In the genomic region with DNA sequence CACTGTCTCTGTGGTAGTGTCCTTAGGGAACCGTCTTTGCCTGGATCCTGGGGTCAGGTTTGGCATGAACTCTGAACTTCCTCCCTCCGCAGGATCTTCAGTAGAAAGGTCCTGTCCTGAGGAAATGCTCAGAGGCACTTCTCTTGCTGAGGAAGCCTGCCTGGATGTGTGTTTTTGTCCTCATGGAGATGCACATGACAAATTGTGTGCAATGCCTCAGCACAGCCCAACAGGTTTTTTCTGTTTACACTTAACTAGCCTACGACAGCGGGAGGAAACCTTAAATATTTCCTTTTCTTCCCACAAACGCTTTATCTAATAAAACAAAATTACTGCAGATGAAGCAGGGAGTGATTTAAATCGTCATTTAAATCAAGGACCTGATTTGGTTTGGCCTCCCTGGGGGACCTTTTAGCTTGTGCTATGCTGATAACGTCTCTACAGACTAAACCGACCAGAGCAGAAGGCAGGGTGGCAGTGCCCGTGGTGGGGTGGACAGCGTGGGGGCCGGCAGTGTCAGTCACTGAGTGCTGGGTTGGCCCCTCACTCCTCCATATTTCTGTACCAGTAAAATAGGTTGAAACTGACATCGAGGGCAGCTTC, we compare ENCODE assay signal across 11 cellular contexts. TPM values are rescaled to one million over a fixed set of nuclear protein-coding genes. Genes with fewer than 3 reads are reported as not detected.
DNase-seq lines count a peak whose midpoint lies in the region; ATAC-seq and TF ChIP-seq lines count a peak whose summit lies in the region.
"Had no signal": no experiment of that assay in that cellular context is flagged by ENCODE, and none has a peak within 500 bp of the region (broad histone marks: within the 10 kb centered on the region; RNA-seq: fewer than 3 reads in every experiment).

No MANE protein-coding gene starts in this region.

- peaks cover 25% of the 10 kb centered on the region for H3K4me1 ChIP-seq in body of pancreas
- H3K4me1 ChIP-seq in subcutaneous abdominal adipose tissue (ENCODE audit: control insufficient read depth in 5 of 5, insufficient read depth in 5 of 5, low read length in 5 of 5), result peaks cover 10 to 28% (median 21%) of the 10 kb centered on the region in 5 donors

- in situ Hi-C loops in KBM-7 (cut with MboI; ENCODE audit: low pct_unique_long_range_greater_than_20kb, low sequenced_read_pairs), result loop anchor here (25.0 kb wide), 2 partner anchors 464 to 1014 kb away; no protein-coding TSS in a partner anchor

- H3K27ac ChIP-seq in body of pancreas (peak overlapping the region; percentile 33 to 76 (median 51)), subcutaneous abdominal adipose tissue (ENCODE audit: low read depth, low read length) (peak overlapping the region; percentile 23)

- no peak for TF ChIP-seq POLR2A in body of pancreas (IDR thresholded peaks at IDR 0.05)

- H3K9me3 ChIP-seq in body of pancreas, result no peaks in the 10 kb centered on the region
- no peaks in the 10 kb centered on the region for H3K9me3 ChIP-seq in subcutaneous abdominal adipose tissue (ENCODE audit: control insufficient read depth in 5 of 5, low read length in 5 of 5)

- peak overlapping the region in 2 of 5 donors; percentile 33 to 65 for H3K9ac ChIP-seq in subcutaneous abdominal adipose tissue (ENCODE audit: low read length in 5 of 5)

- peak; percentile 52 for ATAC-seq in body of pancreas
- no peak for ATAC-seq in HG02678 (IDR thresholded peaks at IDR 0.05; ENCODE audit: unreplicated experiment)
- no peak for ATAC-seq in stimulated activated naive CD8-positive, alpha-beta T cell treated with anti-CD3 and anti-CD28 coated beads, Interleukin-15, Interleukin-2, amounts not matched to agents 100 U/mL and 50 U/mL, for 24 hours
- ATAC-seq in GM21447 (IDR thresholded peaks at IDR 0.05; ENCODE audit: unreplicated experiment), result no peak
- ATAC-seq: T-cell had no signal

- DNase-seq in KBM-7 (peak; percentile 36), body of pancreas (peak in 3 of 4 donors; percentile 14 to 27 (median 22)), iris pigment epithelial cell (ENCODE audit: low read depth) (peak; percentile 58), NCI-H187 treated with DMSO at 0.1 percent for 48 hours (lab: John Stamatoyannopoulos, UW) (no peak)
- no peak for DNase-seq in stimulated activated naive CD8-positive, alpha-beta T cell treated with anti-CD3 and anti-CD28 coated beads, Interleukin-15, Interleukin-2, amounts not matched to agents 100 U/mL and 50 U/mL, for 24 hours
- DNase-seq: activated effector memory CD4-positive, alpha-beta T cell treated with Interleukin-2 at 50 U/mL for 16 hours; NCI-H1694 treated with DMSO at 0.1 percent for 48 hours; T-cell had no signal

- H3K27me3 ChIP-seq in body of pancreas (no peaks in the 10 kb centered on the region), subcutaneous abdominal adipose tissue (ENCODE audit: control insufficient read depth in 5 of 5, insufficient read depth in 4 of 5, low read length in 5 of 5) (no peaks in the 10 kb centered on the region)

- 9 to 10% methylated on average over 12 of the region's 12 CpGs for WGBS in body of pancreas, 2 donors

- H3K36me3 ChIP-seq in body of pancreas (replicated peaks in 1 of 2; ENCODE audit: insufficient read depth in 1 of 2, low read depth in 2 of 2) (no peaks in the 10 kb centered on the region), subcutaneous abdominal adipose tissue (ENCODE audit: control insufficient read depth in 5 of 5, insufficient read depth in 5 of 5, low read length in 5 of 5) (no peaks in the 10 kb centered on the region)

- no peak overlapping the region for H3K4me3 ChIP-seq in body of pancreas
- H3K4me3 ChIP-seq in subcutaneous abdominal adipose tissue (ENCODE audit: low read depth in 1 of 5, low read length in 5 of 5), result peak overlapping the region; percentile 29 to 65 (median 51)

- TF ChIP-seq CTCF in body of pancreas (IDR thresholded peaks at IDR 0.05), result no peak

- intact Hi-C loops in body of pancreas (cut with DNase I), result no loop called here

RNA-seq across cellular contexts. Expression of a gene that starts 18.5 kb away (rescaled TPM):
- total RNA-seq in body of pancreas, result 1 to 10 TPM; 4.6 to 9.9 TPM

RNA-seq across cellular contexts. Expression of a gene that starts 53.1 kb away (rescaled TPM):
- not detected for total RNA-seq in body of pancreas

Comparison
In these comparisons a context has a peak if more than half of its experiments do, and no peak if none do; other contexts are left out.
1. DNase-seq: peak in KBM-7 (single experiment), body of pancreas (3 of 4) and iris pigment epithelial cell (single experiment); none in stimulated activated naive CD8-positive, alpha-beta T cell treated with anti-CD3 and anti-CD28 coated beads, Interleukin-15, Interleukin-2, amounts not matched to agents 100 U/mL and 50 U/mL, for 24 hours (single experiment) and NCI-H187 treated with DMSO at 0.1 percent for 48 hours (single experiment).
2. H3K4me3 ChIP-seq: peak in subcutaneous abdominal adipose tissue (5 of 5); none in body of pancreas (0 of 2).